Comparison of ENCODE assay signal across 18 cellular contexts in the genomic region with DNA sequence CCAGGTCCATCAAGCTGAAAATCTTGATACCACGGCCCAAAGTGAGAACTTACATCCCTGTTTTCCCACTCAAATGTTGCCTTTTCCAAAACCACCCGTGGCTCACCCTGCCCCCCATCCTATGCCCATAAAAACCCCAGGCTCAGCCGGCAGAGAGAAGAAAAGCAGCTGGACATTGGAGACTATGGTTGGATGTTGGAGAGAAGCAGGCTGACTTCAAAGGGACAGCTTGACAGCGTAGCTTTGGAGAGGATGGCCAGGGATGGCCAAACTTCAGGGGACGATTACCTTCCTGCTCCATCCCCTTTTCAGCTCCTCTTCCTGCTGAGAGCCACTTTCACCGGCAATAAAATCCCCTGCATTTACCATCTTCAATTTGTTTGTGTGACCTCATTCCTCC.
"Had no signal": no experiment of that assay in that cellular context is flagged by ENCODE, and none has a peak within 500 bp of the region (broad histone marks: within the 10 kb centered on the region; RNA-seq: fewer than 3 reads in every experiment).

No MANE protein-coding gene starts in this region.

- H3K27me3 ChIP-seq: MG63 had no signal

- H3K36me3 ChIP-seq: MG63 had no signal

- H3K9me3 ChIP-seq: SK-N-SH had no signal

- DNase-seq: Karpas-422, KG1, MG63, NCI-H1092, NCI-H1105 treated with DMSO at 0.1 percent for 48 hours, NCI-H1436, NCI-H187, NCI-H2029, NCI-H2081 treated with DMSO at 0.1 percent for 48 hours, NCI-H2171 treated with DMSO at 0.1 percent for 48 hours, NCI-H345, NCI-H524, NCI-H526 treated with DMSO at 0.1 percent for 48 hours, NCI-H748 treated with DMSO at 0.1 percent for 48 hours, Right ventricle myocardium superior, RPMI8226, SK-N-SH, SW 1271 had no signal

- H3K4me3 ChIP-seq: MG63 had no signal
